1 cellular context compared by ENCODE assay signal in genomic region chr11:45982656-45983470, GRCh38.
TF ChIP-seq lines count a peak whose summit lies in the region.

No MANE protein-coding gene starts in this region.

TF ChIP-seq in K562, 482 proteins besides CTCF, POLR2A, EP300 and RAD21 (continued from another document and continues in another):
- TF ChIP-seq, protein P1, sequence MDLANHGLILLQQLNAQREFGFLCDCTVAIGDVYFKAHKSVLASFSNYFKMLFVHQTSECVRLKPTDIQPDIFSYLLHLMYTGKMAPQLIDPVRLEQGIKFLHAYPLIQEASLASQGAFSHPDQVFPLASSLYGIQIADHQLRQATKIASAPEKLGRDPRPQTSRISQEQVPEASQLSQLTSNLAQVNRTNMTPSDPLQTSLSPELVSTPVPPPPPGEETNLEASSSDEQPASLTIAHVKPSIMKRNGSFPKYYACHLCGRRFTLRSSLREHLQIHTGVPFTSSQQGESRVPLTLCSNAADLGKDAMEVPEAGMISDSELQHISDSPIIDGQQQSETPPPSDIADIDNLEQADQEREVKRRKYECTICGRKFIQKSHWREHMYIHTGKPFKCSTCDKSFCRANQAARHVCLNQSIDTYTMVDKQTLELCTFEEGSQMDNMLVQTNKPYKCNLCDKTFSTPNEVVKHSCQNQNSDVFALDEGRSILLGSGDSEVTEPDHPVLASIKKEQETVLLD (IDR thresholded peaks at IDR 0.05) = peak; percentile 68
- TF ChIP-seq THAP12 (CRISPR knock-in tag; IDR thresholded peaks at IDR 0.05) (no peak), E2F1 (CRISPR knock-in tag; IDR thresholded peaks at IDR 0.05) (no peak), MCM5 (IDR thresholded peaks at IDR 0.05; ENCODE audit: low read depth) (no peak), JUNB (CRISPR knock-in tag; conservative IDR thresholded peaks at IDR 0.05) (peak; percentile 44; the same call in 1 of the 2 replicates), ZNF511 (CRISPR knock-in tag; IDR thresholded peaks at IDR 0.05) (no peak), ZKSCAN3 (CRISPR knock-in tag; IDR thresholded peaks at IDR 0.05) (no peak), MEF2D (tag; conservative IDR thresholded peaks at IDR 0.05; ENCODE audit: low read depth) (no peak), NCOR1 (IDR thresholded peaks at IDR 0.05) (peak; percentile 37; the same call in 1 of the 2 replicates), ZNF316 (IDR thresholded peaks at IDR 0.05) (no peak), SMAD4 (CRISPR knock-in tag; conservative IDR thresholded peaks at IDR 0.05) (peak; percentile 69; the same call in 1 of the 2 replicates), GABPB2 (CRISPR knock-in tag; conservative IDR thresholded peaks at IDR 0.05) (no peak), POLR3G (IDR thresholded peaks at IDR 0.05; ENCODE audit: extremely low read depth, insufficient read length, insufficient replicate concordance) (no peak), PRDM10 (IDR thresholded peaks at IDR 0.05; ENCODE audit: partially characterized antibody) (peak; percentile 85), BRF2 (IDR thresholded peaks at IDR 0.05; ENCODE audit: borderline replicate concordance, insufficient read depth, insufficient read length) (no peak), ZNF143 (CRISPR knock-in tag; IDR thresholded peaks at IDR 0.05) (no peak)
- TF ChIP-seq, protein P2, sequence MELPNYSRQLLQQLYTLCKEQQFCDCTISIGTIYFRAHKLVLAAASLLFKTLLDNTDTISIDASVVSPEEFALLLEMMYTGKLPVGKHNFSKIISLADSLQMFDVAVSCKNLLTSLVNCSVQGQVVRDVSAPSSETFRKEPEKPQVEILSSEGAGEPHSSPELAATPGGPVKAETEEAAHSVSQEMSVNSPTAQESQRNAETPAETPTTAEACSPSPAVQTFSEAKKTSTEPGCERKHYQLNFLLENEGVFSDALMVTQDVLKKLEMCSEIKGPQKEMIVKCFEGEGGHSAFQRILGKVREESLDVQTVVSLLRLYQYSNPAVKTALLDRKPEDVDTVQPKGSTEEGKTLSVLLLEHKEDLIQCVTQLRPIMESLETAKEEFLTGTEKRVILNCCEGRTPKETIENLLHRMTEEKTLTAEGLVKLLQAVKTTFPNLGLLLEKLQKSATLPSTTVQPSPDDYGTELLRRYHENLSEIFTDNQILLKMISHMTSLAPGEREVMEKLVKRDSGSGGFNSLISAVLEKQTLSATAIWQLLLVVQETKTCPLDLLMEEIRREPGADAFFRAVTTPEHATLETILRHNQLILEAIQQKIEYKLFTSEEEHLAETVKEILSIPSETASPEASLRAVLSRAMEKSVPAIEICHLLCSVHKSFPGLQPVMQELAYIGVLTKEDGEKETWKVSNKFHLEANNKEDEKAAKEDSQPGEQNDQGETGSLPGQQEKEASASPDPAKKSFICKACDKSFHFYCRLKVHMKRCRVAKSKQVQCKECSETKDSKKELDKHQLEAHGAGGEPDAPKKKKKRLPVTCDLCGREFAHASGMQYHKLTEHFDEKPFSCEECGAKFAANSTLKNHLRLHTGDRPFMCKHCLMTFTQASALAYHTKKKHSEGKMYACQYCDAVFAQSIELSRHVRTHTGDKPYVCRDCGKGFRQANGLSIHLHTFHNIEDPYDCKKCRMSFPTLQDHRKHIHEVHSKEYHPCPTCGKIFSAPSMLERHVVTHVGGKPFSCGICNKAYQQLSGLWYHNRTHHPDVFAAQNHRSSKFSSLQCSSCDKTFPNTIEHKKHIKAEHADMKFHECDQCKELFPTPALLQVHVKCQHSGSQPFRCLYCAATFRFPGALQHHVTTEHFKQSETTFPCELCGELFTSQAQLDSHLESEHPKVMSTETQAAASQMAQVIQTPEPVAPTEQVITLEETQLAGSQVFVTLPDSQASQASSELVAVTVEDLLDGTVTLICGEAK (IDR thresholded peaks at IDR 0.05) = no peak
- TF ChIP-seq, protein P2 (CRISPR knock-in tag; IDR thresholded peaks at IDR 0.05) = no peak
- TF ChIP-seq, protein P3, sequence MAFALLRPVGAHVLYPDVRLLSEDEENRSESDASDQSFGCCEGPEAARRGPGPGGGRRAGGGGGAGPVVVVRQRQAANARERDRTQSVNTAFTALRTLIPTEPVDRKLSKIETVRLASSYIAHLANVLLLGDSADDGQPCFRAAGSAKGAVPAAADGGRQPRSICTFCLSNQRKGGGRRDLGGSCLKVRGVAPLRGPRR (CRISPR knock-in tag; IDR thresholded peaks at IDR 0.05) = no peak
- TF ChIP-seq, protein P4, sequence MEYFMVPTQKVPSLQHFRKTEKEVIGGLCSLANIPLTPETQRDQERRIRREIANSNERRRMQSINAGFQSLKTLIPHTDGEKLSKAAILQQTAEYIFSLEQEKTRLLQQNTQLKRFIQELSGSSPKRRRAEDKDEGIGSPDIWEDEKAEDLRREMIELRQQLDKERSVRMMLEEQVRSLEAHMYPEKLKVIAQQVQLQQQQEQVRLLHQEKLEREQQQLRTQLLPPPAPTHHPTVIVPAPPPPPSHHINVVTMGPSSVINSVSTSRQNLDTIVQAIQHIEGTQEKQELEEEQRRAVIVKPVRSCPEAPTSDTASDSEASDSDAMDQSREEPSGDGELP (CRISPR knock-in tag; IDR thresholded peaks at IDR 0.05; ENCODE audit: borderline replicate concordance) = peak; percentile 83
- TF ChIP-seq, protein P5, sequence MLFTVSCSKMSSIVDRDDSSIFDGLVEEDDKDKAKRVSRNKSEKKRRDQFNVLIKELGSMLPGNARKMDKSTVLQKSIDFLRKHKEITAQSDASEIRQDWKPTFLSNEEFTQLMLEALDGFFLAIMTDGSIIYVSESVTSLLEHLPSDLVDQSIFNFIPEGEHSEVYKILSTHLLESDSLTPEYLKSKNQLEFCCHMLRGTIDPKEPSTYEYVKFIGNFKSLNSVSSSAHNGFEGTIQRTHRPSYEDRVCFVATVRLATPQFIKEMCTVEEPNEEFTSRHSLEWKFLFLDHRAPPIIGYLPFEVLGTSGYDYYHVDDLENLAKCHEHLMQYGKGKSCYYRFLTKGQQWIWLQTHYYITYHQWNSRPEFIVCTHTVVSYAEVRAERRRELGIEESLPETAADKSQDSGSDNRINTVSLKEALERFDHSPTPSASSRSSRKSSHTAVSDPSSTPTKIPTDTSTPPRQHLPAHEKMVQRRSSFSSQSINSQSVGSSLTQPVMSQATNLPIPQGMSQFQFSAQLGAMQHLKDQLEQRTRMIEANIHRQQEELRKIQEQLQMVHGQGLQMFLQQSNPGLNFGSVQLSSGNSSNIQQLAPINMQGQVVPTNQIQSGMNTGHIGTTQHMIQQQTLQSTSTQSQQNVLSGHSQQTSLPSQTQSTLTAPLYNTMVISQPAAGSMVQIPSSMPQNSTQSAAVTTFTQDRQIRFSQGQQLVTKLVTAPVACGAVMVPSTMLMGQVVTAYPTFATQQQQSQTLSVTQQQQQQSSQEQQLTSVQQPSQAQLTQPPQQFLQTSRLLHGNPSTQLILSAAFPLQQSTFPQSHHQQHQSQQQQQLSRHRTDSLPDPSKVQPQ (CRISPR knock-in tag; IDR thresholded peaks at IDR 0.05; ENCODE audit: borderline replicate concordance) = no peak
- TF ChIP-seq, protein P6, sequence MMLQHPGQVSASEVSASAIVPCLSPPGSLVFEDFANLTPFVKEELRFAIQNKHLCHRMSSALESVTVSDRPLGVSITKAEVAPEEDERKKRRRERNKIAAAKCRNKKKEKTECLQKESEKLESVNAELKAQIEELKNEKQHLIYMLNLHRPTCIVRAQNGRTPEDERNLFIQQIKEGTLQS (IDR thresholded peaks at IDR 0.05) = peak; percentile 95
- TF ChIP-seq, protein P6 (CRISPR knock-in tag; conservative IDR thresholded peaks at IDR 0.05) = no peak
